In the genomic region with DNA sequence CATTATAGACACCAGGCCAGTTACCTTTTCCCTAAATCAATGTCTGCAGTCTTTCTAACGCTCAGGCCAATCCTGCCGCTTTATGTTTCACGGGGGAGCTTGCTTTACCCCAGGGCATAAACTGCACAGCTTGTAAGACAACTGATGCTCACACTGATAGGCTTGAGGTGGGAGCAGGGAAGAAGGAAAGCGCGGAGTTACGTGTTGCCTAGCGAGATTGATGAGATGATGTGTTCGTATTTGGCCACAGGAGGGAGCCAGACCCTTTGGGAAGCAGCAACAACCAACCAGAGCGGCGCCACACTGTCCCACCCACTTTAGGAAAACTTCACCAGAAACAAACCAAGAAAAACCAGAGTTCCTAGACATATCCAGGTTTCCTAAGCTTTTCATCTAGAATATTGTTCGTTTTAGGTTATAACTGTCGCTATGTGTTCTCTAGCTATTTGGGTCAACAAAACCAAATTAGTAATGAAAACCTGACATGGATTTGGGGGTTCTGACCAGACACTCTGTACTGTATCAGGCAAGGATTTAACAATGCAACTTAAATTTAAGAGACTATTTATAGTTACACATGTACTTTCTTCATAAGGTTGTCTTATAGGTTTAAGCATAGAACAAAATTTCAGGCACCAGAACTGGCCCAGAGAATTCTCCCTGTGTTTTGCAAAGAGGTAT, we compare ENCODE assay signal across 7 cellular contexts. TPM values are rescaled to one million over a fixed set of nuclear protein-coding genes. Genes with fewer than 3 reads are reported as not detected.
DNase-seq lines count a peak whose midpoint lies in the region; ATAC-seq and TF ChIP-seq lines count a peak whose summit lies in the region.

No MANE protein-coding gene starts in this region.

- ATAC-seq in HG02852 (IDR thresholded peaks at IDR 0.05; ENCODE audit: unreplicated experiment), result peak; percentile 89

- no peaks in the 10 kb centered on the region for H3K9me3 ChIP-seq in skeletal muscle tissue (ENCODE audit: control insufficient read depth in 3 of 3, low read length in 3 of 3)

- in situ Hi-C loops in GM13977 (cut with MboI; ENCODE audit: low pct_unique_long_range_greater_than_20kb, low sequenced_read_pairs, unreplicated experiment) (no loop called here), astrocyte of the cerebellum (cut with HindIII; ENCODE audit: low sequenced_read_pairs) (loop anchor here (10.0 kb wide), 2 partner anchors 102 to 492 kb away; no protein-coding TSS in a partner anchor)

- H3K4me3 ChIP-seq in astrocyte of the cerebellum (ENCODE audit: low read depth, low read length), result no peak overlapping the region
- H3K4me3 ChIP-seq in skeletal muscle tissue (ENCODE audit: low read length in 3 of 3), result peak overlapping the region in 2 of 3 donors; percentile 49 to 53

- no peak overlapping the region for H3K27ac ChIP-seq in skeletal muscle tissue (ENCODE audit: low read depth, low read length)

- no peaks in the 10 kb centered on the region for H3K36me3 ChIP-seq in skeletal muscle tissue (ENCODE audit: control insufficient read depth in 3 of 3, insufficient read depth in 3 of 3, low read length in 3 of 3)

- DNase-seq in GM13977 (ENCODE audit: low spot score) (peak; percentile 56), NCI-H187 treated with DMSO at 0.1 percent for 48 hours (lab: John Stamatoyannopoulos, UW) (peak; percentile 90), T-helper 9 cell (peak; percentile 49), astrocyte of the cerebellum (ENCODE audit: low read depth) (peak; percentile 82), hypothalamus (lab: John Stamatoyannopoulos, UW) (peak in 46 of 51 donors; percentile 5 to 87 (median 54))

- no peaks in the 10 kb centered on the region for H3K27me3 ChIP-seq in skeletal muscle tissue (ENCODE audit: control insufficient read depth in 3 of 3, insufficient read depth in 3 of 3, low read length in 3 of 3)

- TF ChIP-seq CTCF in GM13977 (IDR thresholded peaks at IDR 0.05; ENCODE audit: extremely low read depth, insufficient read depth, missing control alignments) (peak; percentile 85), astrocyte of the cerebellum (IDR thresholded peaks at IDR 0.05; ENCODE audit: low read depth, low read length, missing control alignments) (peak; percentile 81)

- peaks cover 0 to 2% (median 0%) of the 10 kb centered on the region in 3 donors for H3K4me1 ChIP-seq in skeletal muscle tissue (ENCODE audit: control insufficient read depth in 3 of 3, insufficient read depth in 3 of 3, low read length in 3 of 3)

- peak overlapping the region in 1 of 3 donors; percentile 33 for H3K9ac ChIP-seq in skeletal muscle tissue (ENCODE audit: low read depth in 1 of 3, low read length in 3 of 3)

RNA-seq across cellular contexts. Expression of a gene that starts 2.4 kb away (rescaled TPM):
- total RNA-seq in skeletal muscle tissue, result not detected

RNA-seq across cellular contexts. Expression of a gene that starts 30.2 kb away (rescaled TPM):
- not detected for total RNA-seq in skeletal muscle tissue
